Comparison of ENCODE assay signal across 21 cellular contexts in the genomic region with DNA sequence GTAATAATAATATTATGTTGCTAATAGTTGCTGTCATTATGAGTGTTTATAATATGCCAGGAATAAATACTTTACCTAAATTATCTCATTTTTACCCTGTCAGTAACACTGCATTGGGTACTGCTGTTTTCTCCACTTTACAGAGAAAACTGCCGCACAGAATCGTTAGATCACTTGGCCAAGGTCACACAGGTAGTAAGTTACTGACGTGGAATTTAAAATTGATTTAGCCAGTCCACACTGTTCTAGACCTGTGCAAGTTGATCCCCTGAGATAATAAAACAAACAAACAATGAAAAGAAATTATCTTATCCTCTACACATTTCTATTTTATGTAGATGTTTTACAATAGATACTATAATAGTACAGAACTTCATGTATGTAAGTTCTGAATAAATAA.
"Had no signal": no experiment of that assay in that cellular context is flagged by ENCODE, and none has a peak within 500 bp of the region (broad histone marks: within the 10 kb centered on the region; RNA-seq: fewer than 3 reads in every experiment).

No MANE protein-coding gene starts in this region.

- H3K4me1 Mint-ChIP-seq: naive thymus-derived CD4-positive, alpha-beta T cell; stimulated activated naive B cell treated with anti-CD40 and anti-IgM and Interleukin-4, amounts not matched to agents 10 μg/mL and 1 μg/mL and 100 μg/mL, for 72 hours; stimulated activated naive CD8-positive, alpha-beta T cell treated with anti-CD3 and anti-CD28 coated beads, Interleukin-15, amount 100 ng/mL, for 72 hours had no signal

- DNase-seq: cerebellar nuclear complex; cortex of kidney; dorsolateral prefrontal cortex; effector memory CD4-positive, alpha-beta T cell; gastrocnemius medialis; heart right ventricle; hypothalamus; kidney glomerular epithelial cell; mammary epithelial cell; naive thymus-derived CD4-positive, alpha-beta T cell; occipital lobe; posterior cingulate gyrus; stimulated activated CD4-positive, alpha-beta T cell treated with anti-CD3 and anti-CD28 coated beads, Interleukin-2, amount 100 ng/mL, for 24 hours; stimulated activated CD4-positive, alpha-beta T cell treated with anti-CD3 and anti-CD28 coated beads, Interleukin-4, amount 100 ng/mL, for 4 hours; stimulated activated naive B cell treated with anti-CD40 and anti-IgM and Interleukin-4, amounts not matched to agents 10 μg/mL and 1 μg/mL and 100 μg/mL, for 72 hours; stimulated activated naive CD8-positive, alpha-beta T cell treated with anti-CD3 and anti-CD28 coated beads, Interleukin-15, amount 100 ng/mL, for 72 hours; testis; trophoblast cell had no signal

- H3K27me3 Mint-ChIP-seq: stimulated activated naive B cell treated with anti-CD40 and anti-IgM and Interleukin-4, amounts not matched to agents 10 μg/mL and 1 μg/mL and 100 μg/mL, for 72 hours; stimulated activated naive CD8-positive, alpha-beta T cell treated with anti-CD3 and anti-CD28 coated beads, Interleukin-15, amount 100 ng/mL, for 72 hours had no signal

- H3K27me3 ChIP-seq: esophagus muscularis mucosa, gastrocnemius medialis, heart right ventricle, testis had no signal

- H3K4me1 ChIP-seq: testis had no signal

- H3K9me3 ChIP-seq: esophagus muscularis mucosa, gastrocnemius medialis, heart right ventricle, testis had no signal

- H3K4me3 Mint-ChIP-seq: naive thymus-derived CD4-positive, alpha-beta T cell; stimulated activated naive B cell treated with anti-CD40 and anti-IgM and Interleukin-4, amounts not matched to agents 10 μg/mL and 1 μg/mL and 100 μg/mL, for 72 hours; stimulated activated naive CD8-positive, alpha-beta T cell treated with anti-CD3 and anti-CD28 coated beads, Interleukin-15, amount 100 ng/mL, for 72 hours had no signal

- H3K9me3 Mint-ChIP-seq: naive thymus-derived CD4-positive, alpha-beta T cell; stimulated activated naive B cell treated with anti-CD40 and anti-IgM and Interleukin-4, amounts not matched to agents 10 μg/mL and 1 μg/mL and 100 μg/mL, for 72 hours; stimulated activated naive CD8-positive, alpha-beta T cell treated with anti-CD3 and anti-CD28 coated beads, Interleukin-15, amount 100 ng/mL, for 72 hours had no signal

- ATAC-seq: gastrocnemius medialis; heart right ventricle; naive thymus-derived CD4-positive, alpha-beta T cell; sciatic nerve; stimulated activated naive B cell treated with anti-CD40 and anti-IgM and Interleukin-4, amounts not matched to agents 10 μg/mL and 1 μg/mL and 100 μg/mL, for 72 hours; stimulated activated naive CD8-positive, alpha-beta T cell treated with anti-CD3 and anti-CD28 coated beads, Interleukin-15, amount 100 ng/mL, for 72 hours had no signal

- H3K36me3 Mint-ChIP-seq: naive thymus-derived CD4-positive, alpha-beta T cell; stimulated activated naive B cell treated with anti-CD40 and anti-IgM and Interleukin-4, amounts not matched to agents 10 μg/mL and 1 μg/mL and 100 μg/mL, for 72 hours had no signal

- H3K4me3 ChIP-seq: dorsolateral prefrontal cortex, esophagus muscularis mucosa, gastrocnemius medialis, heart right ventricle, testis had no signal

- H3K27ac Mint-ChIP-seq: naive thymus-derived CD4-positive, alpha-beta T cell; stimulated activated naive B cell treated with anti-CD40 and anti-IgM and Interleukin-4, amounts not matched to agents 10 μg/mL and 1 μg/mL and 100 μg/mL, for 72 hours; stimulated activated naive CD8-positive, alpha-beta T cell treated with anti-CD3 and anti-CD28 coated beads, Interleukin-15, amount 100 ng/mL, for 72 hours had no signal

- H3K27ac ChIP-seq: dorsolateral prefrontal cortex, epithelial cell of prostate, esophagus muscularis mucosa, gastrocnemius medialis, testis had no signal

- H3K36me3 ChIP-seq: esophagus muscularis mucosa, gastrocnemius medialis, heart right ventricle had no signal
